In genomic region chr4:184003433-184003832, GRCh38 we compare ENCODE assay signal across 9 cellular contexts.
"Had no signal": no experiment of that assay in that cellular context is flagged by ENCODE, and none has a peak within 500 bp of the region (broad histone marks: within the 10 kb centered on the region; RNA-seq: fewer than 3 reads in every experiment).

No MANE protein-coding gene starts in this region.

- H3K4me1 Mint-ChIP-seq: IgD-negative memory B cell had no signal

- ATAC-seq: HCT116 had no signal

- H3K4me1 ChIP-seq: HAP-1 had no signal

- H3K9me3 Mint-ChIP-seq: IgD-negative memory B cell had no signal

- H2AFZ ChIP-seq: GM23248 had no signal

- H3K4me3 Mint-ChIP-seq: HFFc6, IgD-negative memory B cell had no signal

- H3K27ac ChIP-seq: GM23248, HL-60 had no signal

- H3K36me3 Mint-ChIP-seq: IgD-negative memory B cell had no signal

- H3K9me3 ChIP-seq: HAP-1 had no signal

- H3K9ac ChIP-seq: GM23248 had no signal

- H3K36me3 ChIP-seq: HAP-1 had no signal

- H3K27ac Mint-ChIP-seq: HFFc6, IgD-negative memory B cell had no signal

- DNase-seq: GM23248, GOT3, H7, HFFc6, KG1 had no signal

- H3K4me3 ChIP-seq: GM23248, HAP-1 had no signal
